1 cellular context compared by ENCODE assay signal in genomic region chr3:27216955-27217552, GRCh38.
TF ChIP-seq lines count a peak whose summit lies in the region.

No MANE protein-coding gene starts in this region.

TF ChIP-seq in SK-N-SH, 30 proteins besides CTCF, POLR2A, EP300 and RAD21 (continued from another document):
- no peak for TF ChIP-seq ZBTB33 (IDR thresholded peaks at IDR 0.05; ENCODE audit: borderline replicate concordance, low read depth)
- peak; percentile 69; the same call in 1 of the 2 replicates for TF ChIP-seq TEAD4 (IDR thresholded peaks at IDR 0.05; ENCODE audit: borderline replicate concordance, insufficient read depth)
- TF ChIP-seq MAX (IDR thresholded peaks at IDR 0.05; ENCODE audit: low read depth), result no peak
- TF ChIP-seq FOXM1 (IDR thresholded peaks at IDR 0.05; ENCODE audit: low read depth), result no peak
- TF ChIP-seq MEF2A (IDR thresholded peaks at IDR 0.05; ENCODE audit: borderline replicate concordance, low read depth), result no peak
- no peak for TF ChIP-seq USF2 (IDR thresholded peaks at IDR 0.05; ENCODE audit: borderline replicate concordance, low read depth, low read length)
- TF ChIP-seq RXRA (IDR thresholded peaks at IDR 0.05; ENCODE audit: borderline replicate concordance, low read depth), result 0 out of 2 replicates have a peak, but pooled peaks have one; percentile 32
- TF ChIP-seq SIN3A (IDR thresholded peaks at IDR 0.05; ENCODE audit: borderline replicate concordance, low read depth, low read length), result no peak
- peak; percentile 90 for TF ChIP-seq JUND (IDR thresholded peaks at IDR 0.05)
